Comparison of ENCODE assay signal across 22 cellular contexts in the genomic region with DNA sequence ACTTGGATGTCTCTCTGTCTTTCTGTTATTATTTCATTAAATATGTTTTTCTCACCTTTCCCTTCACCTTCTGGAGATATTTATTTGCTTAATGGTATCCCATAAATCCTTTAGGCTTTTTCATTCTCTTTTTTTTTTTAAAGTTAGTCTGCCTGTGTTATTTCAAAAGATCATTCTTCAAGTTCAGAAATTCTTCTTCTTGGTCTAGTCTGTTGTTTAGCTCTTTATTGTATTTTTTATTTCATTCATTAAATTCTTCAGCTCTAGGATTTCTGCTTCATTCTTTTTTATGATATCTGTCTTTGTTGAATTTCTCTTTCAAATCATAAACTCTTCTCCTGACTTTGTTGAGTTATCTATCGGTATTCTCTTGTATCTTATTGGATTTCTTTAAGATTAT.
DNase-seq lines count a peak whose midpoint lies in the region; FAIRE-seq and TF ChIP-seq lines count a peak whose summit lies in the region.
"Had no signal": no experiment of that assay in that cellular context is flagged by ENCODE, and none has a peak within 500 bp of the region (broad histone marks: within the 10 kb centered on the region; RNA-seq: fewer than 3 reads in every experiment).

No MANE protein-coding gene starts in this region.

- H4K20me1 ChIP-seq in Karpas-422 (ENCODE audit: insufficient read depth, low read depth, low read length), result no peaks in the 10 kb centered on the region

- FAIRE-seq in G401.6 (lab: Jason Lieb, UNC), result peak; percentile 28
- peak; percentile 63 for FAIRE-seq in frontal cortex (lab: Jason Lieb, UNC)
- FAIRE-seq: GM12892 had no signal

- H3K27me3 ChIP-seq in Karpas-422 (ENCODE audit: low read length), result no peaks in the 10 kb centered on the region
- H3K27me3 ChIP-seq: BE2C had no signal

- peaks cover 51% of the 10 kb centered on the region for H3K79me2 ChIP-seq in Karpas-422 (ENCODE audit: low read length)

- no peak overlapping the region for H3K4me3 ChIP-seq in Karpas-422 (ENCODE audit: low read length)
- H3K4me3 ChIP-seq: GM23248, HAP-1 had no signal

- DNase-seq in Karpas-422, result peak; percentile 51
- DNase-seq in frontal cortex (ENCODE audit: low spot score in 2 of 2), result no peak
- DNase-seq in GM13976 (ENCODE audit: low spot score), result no peak
- DNase-seq in NCI-H1417 treated with DMSO at 0.1 percent for 48 hours (lab: John Stamatoyannopoulos, UW), result no peak
- no peak for DNase-seq in activated gamma-delta T cell (lab: John Stamatoyannopoulos, UW)
- DNase-seq: ACHN; BE2C; C1 segment of cervical spinal cord; CD4-positive, CD25-positive, alpha-beta regulatory T cell; CD8-positive, alpha-beta memory T cell; COR-L47; DMS 273 treated with DMSO at 0.1 percent for 48 hours; DMS53; DND-41; EL; GM23248; IMR-90; KBM-7 had no signal

- in situ Hi-C loops in GM13976 (cut with MboI; ENCODE audit: low sequenced_read_pairs, unreplicated experiment), result no loop called here

- H3K4me1 ChIP-seq in Karpas-422 (ENCODE audit: low read length), result no peaks in the 10 kb centered on the region
- H3K4me1 ChIP-seq: BE2C, HAP-1 had no signal

- no peak for TF ChIP-seq CTCF in GM13976 (IDR thresholded peaks at IDR 0.05; ENCODE audit: borderline replicate concordance, control extremely low read depth, extremely low read depth, insufficient read depth, missing control alignments)

- H3K36me3 ChIP-seq in Karpas-422 (ENCODE audit: insufficient read depth, low read length), result no peaks in the 10 kb centered on the region; the same call in 1 of the 2 replicates
- H3K36me3 ChIP-seq: BE2C, HAP-1 had no signal

- peaks cover 32% of the 10 kb centered on the region for H3K9me3 ChIP-seq in Karpas-422 (ENCODE audit: low read length)
- H3K9me3 ChIP-seq: BE2C had no signal

- H2AFZ ChIP-seq in Karpas-422 (ENCODE audit: low read length), result no peak overlapping the region
- H2AFZ ChIP-seq: GM23248 had no signal

- H3K9me2 ChIP-seq in Karpas-422 (replicated peaks; ENCODE audit: insufficient read depth, low read length), result no peaks in the 10 kb centered on the region

- H3K4me2 ChIP-seq in Karpas-422 (ENCODE audit: low read depth, low read length, poor library complexity, severe bottlenecking), result no peak overlapping the region

- H3K27ac ChIP-seq in Karpas-422 (ENCODE audit: low read length), result no peak overlapping the region
- H3K27ac ChIP-seq: GM23248, HL-60 had no signal

- no peak overlapping the region for H3K9ac ChIP-seq in Karpas-422 (ENCODE audit: low read length)
- H3K9ac ChIP-seq: GM23248 had no signal
